Comparison of ENCODE assay signal across 34 cellular contexts in the genomic region with DNA sequence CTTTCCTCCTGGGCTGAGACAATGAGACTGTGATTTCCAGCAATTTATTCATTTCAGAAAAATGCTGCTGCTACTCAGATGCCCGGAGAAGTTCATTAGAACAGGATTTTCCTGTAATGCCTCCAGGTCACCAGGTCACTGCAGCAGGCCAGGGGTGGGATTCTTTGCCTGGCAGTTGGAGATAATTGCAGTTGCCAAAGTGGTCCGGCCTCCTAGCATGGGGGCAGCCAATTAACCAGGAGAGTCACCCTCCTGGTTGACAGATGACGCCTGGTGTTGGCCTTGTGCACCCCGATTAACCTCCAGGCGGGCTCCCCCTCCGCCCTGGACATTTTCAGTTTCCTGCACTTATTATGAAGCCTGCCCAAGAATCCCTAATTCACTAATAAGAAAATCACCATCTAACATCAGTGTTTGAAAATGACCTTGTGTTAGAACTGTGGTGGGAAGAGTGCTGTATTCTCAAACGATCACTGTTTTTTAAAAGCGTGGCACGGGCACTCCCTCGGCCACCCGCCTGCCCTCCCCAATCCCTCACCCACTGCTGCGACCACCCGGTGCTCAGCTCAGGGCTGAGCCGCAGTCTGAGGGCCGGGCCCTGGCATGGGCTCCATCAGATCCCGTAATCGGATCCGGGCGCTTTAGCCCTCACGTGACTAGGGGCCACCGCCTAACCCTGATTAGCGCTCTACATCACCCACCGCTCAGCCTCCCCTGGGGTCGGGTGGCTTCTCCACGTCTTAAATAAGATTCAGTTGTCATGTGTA. TPM values are rescaled to one million over a fixed set of nuclear protein-coding genes. Genes with fewer than 3 reads are reported as not detected.
A peak's percentile ranks its signal among the peaks of the same experiment; 100 is the strongest.
DNase-seq lines count a peak whose midpoint lies in the region; FAIRE-seq and TF ChIP-seq lines count a peak whose summit lies in the region.
"Had no signal": no experiment of that assay in that cellular context is flagged by ENCODE, and none has a peak within 500 bp of the region (broad histone marks: within the 10 kb centered on the region; RNA-seq: fewer than 3 reads in every experiment).

No MANE protein-coding gene starts in this region.

- DNase-seq in NCI-H82 treated with DMSO at 0.1 percent for 48 hours (lab: John Stamatoyannopoulos, UW; ENCODE audit: unreplicated experiment) (peak; percentile 66), kidney (peak; percentile 51), posterior vena cava (ENCODE audit: low spot score) (peak; percentile 66), left ventricle myocardium inferior (no peak), SKM-1 treated with dmso at 0.1 percent for 144 hours (lab: John Stamatoyannopoulos, UW; ENCODE audit: unreplicated experiment) (no peak), OCI-M2 (lab: John Stamatoyannopoulos, UW; ENCODE audit: unreplicated experiment) (no peak)
- DNase-seq: activated CD4-positive, alpha-beta T cell treated with anti-CD3 and anti-CD28 coated beads for 48 hours; activated gamma-delta T cell; activated naive CD8-positive, alpha-beta T cell treated with anti-CD3 and anti-CD28 coated beads, Interleukin-2, amount 10 ng/mL, durations not matched to agents 7 days and 5 days; activated T-cell treated with anti-CD3 and anti-CD28 coated beads, Interleukin-2, amount 50 U/mL, for 24 hours; CD4-positive, CD25-positive, alpha-beta regulatory T cell; H7; hypothalamus; immature natural killer cell; left ventricle myocardium superior; MG63; midbrain; naive thymus-derived CD8-positive, alpha-beta T cell; NCI-H1105 treated with DMSO at 0.1 percent for 48 hours; NCI-H1930; NCI-H226; NCI-H774; spleen; stimulated activated CD4-positive, alpha-beta T cell treated with anti-CD3 and anti-CD28 coated beads, Interleukin-2, amount 100 ng/mL, for 48 hours; T-helper 9 cell had no signal

- H3K4me3 ChIP-seq in kidney (ENCODE audit: low read length in 2 of 2): no peak overlapping the region
- H3K4me3 ChIP-seq in left ventricle myocardium inferior: no peak overlapping the region
- H3K4me3 ChIP-seq: ascending aorta, gastroesophageal sphincter, MG63, pancreas, right atrium auricular region, spleen, upper lobe of left lung had no signal

- H3K9me3 ChIP-seq in kidney (ENCODE audit: control insufficient read depth in 1 of 2, low read length in 2 of 2) (no peaks in the 10 kb centered on the region), left ventricle myocardium inferior (replicated peaks) (no peaks in the 10 kb centered on the region)
- H3K9me3 ChIP-seq: ascending aorta, gastroesophageal sphincter, MG63, pancreas, right atrium auricular region, spleen, upper lobe of left lung had no signal

- TF ChIP-seq CTCF in kidney (IDR thresholded peaks at IDR 0.05; ENCODE audit: borderline replicate concordance, extremely low read depth, insufficient read depth) (no peak), left ventricle myocardium inferior (IDR thresholded peaks at IDR 0.05; ENCODE audit: borderline replicate concordance) (no peak)

- H3K27me3 ChIP-seq in left ventricle myocardium inferior (ENCODE audit: low read depth): peaks cover 73% of the 10 kb centered on the region
- H3K27me3 ChIP-seq: ascending aorta, MG63, pancreas, right atrium auricular region, upper lobe of left lung had no signal

- H3K9ac ChIP-seq in kidney (ENCODE audit: low read length in 2 of 2): no peak overlapping the region

- FAIRE-seq in G401.6 (lab: Jason Lieb, UNC) (peak; percentile 100), kidney (lab: Jason Lieb, UNC) (no peak)
- FAIRE-seq: pancreas had no signal

- H3K4me1 ChIP-seq in kidney (ENCODE audit: control insufficient read depth in 1 of 2, insufficient read depth in 1 of 2, low read depth in 1 of 2, low read length in 2 of 2): no peaks in the 10 kb centered on the region
- H3K4me1 ChIP-seq in left ventricle myocardium inferior: no peaks in the 10 kb centered on the region
- H3K4me1 ChIP-seq: ascending aorta, gastroesophageal sphincter, pancreas, right atrium auricular region, spleen, upper lobe of left lung had no signal

- intact Hi-C loops in kidney (cut with DNase I): no loop called here
- intact Hi-C loops in posterior vena cava (cut with DNase I): no loop called here
- intact Hi-C loops in left ventricle myocardium inferior (cut with micrococcal nuclease): no loop called here

- H3K36me3 ChIP-seq in kidney (ENCODE audit: control insufficient read depth in 1 of 2, insufficient read depth in 2 of 2, low read length in 2 of 2): no peaks in the 10 kb centered on the region
- H3K36me3 ChIP-seq in left ventricle myocardium inferior: no peaks in the 10 kb centered on the region
- H3K36me3 ChIP-seq: ascending aorta, gastroesophageal sphincter, MG63, pancreas, right atrium auricular region, spleen, upper lobe of left lung had no signal

- no peak overlapping the region for H3K27ac ChIP-seq in kidney (ENCODE audit: low read depth in 2 of 2, low read length in 2 of 2)
- no peak overlapping the region for H3K27ac ChIP-seq in left ventricle myocardium inferior (replicated peaks)
- H3K27ac ChIP-seq: ascending aorta, gastroesophageal sphincter, pancreas, right atrium auricular region, spleen, upper lobe of left lung, VCaP had no signal

RNA-seq across cellular contexts. Expression of gene RIMBP2, which starts 12.9 kb away (rescaled TPM):
- total RNA-seq in kidney: 51.7 TPM
- 2.8 TPM for polyA plus RNA-seq in kidney (ENCODE audit: insufficient read depth, low read depth, low replicate concordance)
- 1 to 10 TPM; 1.3 to 1.7 TPM for total RNA-seq in posterior vena cava
- not detected for total RNA-seq in left ventricle myocardium inferior
- total RNA-seq: activated CD8-positive, alpha-beta memory T cell treated with anti-CD3 and anti-CD28 coated beads for 36 hours; activated naive CD8-positive, alpha-beta T cell treated with anti-CD3 and anti-CD28 coated beads, Interleukin-2, amount 10 ng/mL, durations not matched to agents 7 days and 5 days; ascending aorta; cardiac septum; CD4-positive, CD25-positive, alpha-beta regulatory T cell; naive thymus-derived CD8-positive, alpha-beta T cell had no signal
- polyA plus RNA-seq: CD4-positive, CD25-positive, alpha-beta regulatory T cell; immature natural killer cell; naive thymus-derived CD8-positive, alpha-beta T cell had no signal

Comparison
In these comparisons a context has a peak if more than half of its experiments do, and no peak if none do; other contexts are left out.
1. DNase-seq: peak in NCI-H82 treated with DMSO at 0.1 percent for 48 hours (single experiment), kidney (single experiment) and posterior vena cava (single experiment); none in left ventricle myocardium inferior (single experiment), SKM-1 treated with dmso at 0.1 percent for 144 hours (single experiment) and OCI-M2 (single experiment).
2. RNA of gene RIMBP2, which starts 12.9 kb away (total RNA-seq): 51.7 TPM in kidney (single experiment); 1.3 to 1.7 TPM in posterior vena cava and not detected in left ventricle myocardium inferior (single experiment); every median in the first group is over 10 times any median in the second.